In the genomic region with DNA sequence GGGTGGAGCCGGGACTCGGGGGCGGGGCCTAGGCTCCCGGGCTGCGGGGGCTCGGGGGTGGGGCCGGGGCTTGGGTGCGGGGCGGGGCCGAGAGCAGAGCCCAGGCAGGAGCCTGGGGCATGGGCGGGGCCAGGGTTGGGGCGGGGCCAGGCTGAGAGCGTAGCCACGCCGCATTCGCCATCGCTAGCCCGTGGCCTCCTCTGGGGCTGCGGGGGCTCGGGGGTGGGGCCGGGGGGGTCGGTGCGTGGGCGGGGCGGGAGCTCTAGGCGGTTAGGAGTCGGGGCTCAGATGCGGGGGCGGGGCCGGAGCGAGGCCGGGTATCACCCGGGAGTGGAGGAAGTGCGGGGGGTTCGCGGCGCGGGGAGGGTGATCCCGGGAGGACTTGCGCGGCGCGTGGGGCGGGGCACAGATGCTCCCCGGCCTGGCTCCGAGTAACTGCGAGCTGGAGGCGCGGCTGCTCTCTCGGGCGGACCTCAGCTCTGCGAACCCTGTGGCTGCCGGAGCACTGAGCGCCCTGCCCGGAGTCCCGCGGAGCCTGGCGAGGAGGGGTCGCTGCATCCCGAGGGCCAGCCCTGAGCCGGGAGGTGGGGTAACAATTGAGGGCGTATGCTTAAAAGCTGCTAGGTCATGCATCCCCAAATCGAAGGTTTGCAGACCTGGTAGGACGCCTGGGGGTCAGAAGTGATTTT, we compare ENCODE assay signal across 8 cellular contexts.
DNase-seq lines count a peak whose midpoint lies in the region; TF ChIP-seq lines count a peak whose summit lies in the region.

No MANE protein-coding gene starts in this region.

- no peaks in the 10 kb centered on the region for H3K9me3 ChIP-seq in SK-N-MC (ENCODE audit: low read depth, low read length)

- TF ChIP-seq CTCF in HFF-Myc (IDR thresholded peaks at IDR 0.05; ENCODE audit: low read depth, low read length, missing control alignments): no peak

- H3K27ac ChIP-seq in SK-N-MC (no peak overlapping the region), substantia nigra (ENCODE audit: low read depth, low read length, poor library complexity, severe bottlenecking) (peak overlapping the region; percentile 89)

- peak overlapping the region; percentile 21 for H3K9ac ChIP-seq in SK-N-MC (ENCODE audit: insufficient read length)

- peak; percentile 60 for DNase-seq in GM04503 (ENCODE audit: low read depth)
- DNase-seq in HFF-Myc (ENCODE audit: extremely low read depth, low read depth): peak; percentile 57
- DNase-seq in NAMALWA (ENCODE audit: low spot score): peak; percentile 88
- DNase-seq in SK-N-MC (ENCODE audit: low read depth, low spot score): peak; percentile 37
- DNase-seq in activated naive CD4-positive, alpha-beta T cell treated with anti-CD3 and anti-CD28 coated beads, Interleukin-2, amount 50 U/mL, for 16 hours: peak; percentile 97
- DNase-seq in germinal center (ENCODE audit: low spot score): peak; percentile 98
- peak; percentile 85 to 100 (median 98) for DNase-seq in nucleus accumbens (lab: John Stamatoyannopoulos, UW)
- DNase-seq in substantia nigra (lab: John Stamatoyannopoulos, UW): peak; percentile 82 to 100 (median 99)

- peaks cover 23% of the 10 kb centered on the region for H3K36me3 ChIP-seq in SK-N-MC (ENCODE audit: insufficient read depth, low read length)

- H3K4me3 ChIP-seq in HFF-Myc (replicated peaks; ENCODE audit: low read depth, low read length): peak overlapping the region; percentile 54
- H3K4me3 ChIP-seq in SK-N-MC: peak overlapping the region; percentile 85

Comparison
In these comparisons a context has a peak if more than half of its experiments do, and no peak if none do; other contexts are left out.
1. DNase-seq: peak in every context shown above with its lines; median percentile 99 in substantia nigra; 98 in germinal center; 98 in nucleus accumbens; 97 in activated naive CD4-positive, alpha-beta T cell treated with anti-CD3 and anti-CD28 coated beads, Interleukin-2, amount 50 U/mL, for 16 hours; 88 in NAMALWA; 60 in GM04503; 57 in HFF-Myc; 37 in SK-N-MC.